28 cellular contexts compared by ENCODE assay signal in genomic region chr13:33875658-33876401, GRCh38.
"Had no signal": no experiment of that assay in that cellular context is flagged by ENCODE, and none has a peak within 500 bp of the region (broad histone marks: within the 10 kb centered on the region; RNA-seq: fewer than 3 reads in every experiment).

No MANE protein-coding gene starts in this region.

- H3K4me1 Mint-ChIP-seq: activated CD4-positive, alpha-beta memory T cell treated with anti-CD3 and anti-CD28 coated beads, Interleukin-2, amount 10 ng/mL, durations not matched to agents 7 days and 5 days; activated CD4-positive, alpha-beta T cell treated with anti-CD3 and anti-CD28 coated beads, Interleukin-2, amount 10 ng/mL, durations not matched to agents 24 days and 14 days; central memory CD8-positive, alpha-beta T cell had no signal

- H3K27ac Mint-ChIP-seq: activated CD4-positive, alpha-beta memory T cell treated with anti-CD3 and anti-CD28 coated beads, Interleukin-2, amount 10 ng/mL, durations not matched to agents 7 days and 5 days; activated CD4-positive, alpha-beta T cell treated with anti-CD3 and anti-CD28 coated beads, Interleukin-2, amount 10 ng/mL, durations not matched to agents 24 days and 14 days; activated T-cell treated with anti-CD3 and anti-CD28 coated beads, Interleukin-2, amount 50 U/mL, for 24 hours; dendritic cell treated with granulocyte-macrophage colony-stimulating factor and Interleukin-4, amounts not matched to agents 40 ng/mL and 50 ng/mL, for 4 days; natural killer cell treated with Interleukin-12 subunit alpha and Interleukin-12 subunit beta and Interleukin-15 and Interleukin-18, amount 100 ng/mL, for 72 hours had no signal

- H3K36me3 ChIP-seq: esophagus muscularis mucosa, right lobe of liver, WERI-Rb-1 had no signal

- H3K27me3 ChIP-seq: esophagus muscularis mucosa, foreskin keratinocyte, right lobe of liver, testis had no signal

- H3K9me3 ChIP-seq: esophagus muscularis mucosa, right lobe of liver, testis had no signal

- ATAC-seq: foreskin keratinocyte; left lobe of liver; natural killer cell treated with Interleukin-12 subunit alpha and Interleukin-12 subunit beta and Interleukin-15 and Interleukin-18, amount 100 ng/mL, for 72 hours; stimulated activated naive CD8-positive, alpha-beta T cell treated with anti-CD3 and anti-CD28 coated beads, Interleukin-15, Interleukin-2, amounts not matched to agents 100 U/mL and 50 U/mL, for 24 hours had no signal

- H3K4me3 ChIP-seq: esophagus muscularis mucosa, lung, right lobe of liver, skin epidermis, testis had no signal

- H3K4me1 ChIP-seq: esophagus muscularis mucosa, foreskin keratinocyte, testis had no signal

- H3K4me3 Mint-ChIP-seq: activated CD4-positive, alpha-beta memory T cell treated with anti-CD3 and anti-CD28 coated beads, Interleukin-2, amount 10 ng/mL, durations not matched to agents 7 days and 5 days; activated CD4-positive, alpha-beta T cell treated with anti-CD3 and anti-CD28 coated beads, Interleukin-2, amount 10 ng/mL, durations not matched to agents 24 days and 14 days; activated T-cell treated with anti-CD3 and anti-CD28 coated beads, Interleukin-2, amount 50 U/mL, for 24 hours; central memory CD8-positive, alpha-beta T cell; dendritic cell treated with granulocyte-macrophage colony-stimulating factor and Interleukin-4, amounts not matched to agents 40 ng/mL and 50 ng/mL, for 4 days; natural killer cell treated with Interleukin-12 subunit alpha and Interleukin-12 subunit beta and Interleukin-15 and Interleukin-18, amount 100 ng/mL, for 72 hours had no signal

- H3K27ac ChIP-seq: esophagus muscularis mucosa, foreskin keratinocyte, right lobe of liver, skin epidermis, testis, WERI-Rb-1 had no signal

- FAIRE-seq: TTC549, urothelium cell line had no signal

- DNase-seq: activated CD4-positive, alpha-beta memory T cell treated with anti-CD3 and anti-CD28 coated beads, Interleukin-2, amount 10 ng/mL, durations not matched to agents 7 days and 5 days; activated CD4-positive, alpha-beta T cell treated with anti-CD3 and anti-CD28 coated beads, Interleukin-2, amount 10 ng/mL, durations not matched to agents 24 days and 14 days; activated CD4-positive, CD25-positive, alpha-beta regulatory T cell treated with anti-CD3 and anti-CD28 coated beads, Interleukin-2, amount 50 U/mL, for 72 hours; activated CD8-positive, alpha-beta memory T cell treated with anti-CD3 and anti-CD28 coated beads, Interleukin-2, amount 50 U/mL, for 48 hours; activated gamma-delta T cell treated with Interleukin-2 at 50 U/mL for 16 hours; activated naive CD4-positive, alpha-beta T cell treated with anti-CD3 and anti-CD28 coated beads, Interleukin-2, amount 50 U/mL, for 16 hours; activated T-cell treated with anti-CD3 and anti-CD28 coated beads, Interleukin-2, amount 50 U/mL, for 24 hours; amygdala; foreskin keratinocyte; kidney glomerular epithelial cell; mesendoderm; right lobe of liver; stimulated activated CD4-positive, alpha-beta T cell treated with anti-CD3 and anti-CD28 coated beads, Interleukin-12 subunit alpha, Interleukin-12 subunit beta, amount 100 ng/mL, for 4 hours; stimulated activated CD4-positive, alpha-beta T cell treated with anti-CD3 and anti-CD28 coated beads, Interleukin-4, amount 100 ng/mL, for 1 hour; stimulated activated naive CD8-positive, alpha-beta T cell treated with anti-CD3 and anti-CD28 coated beads, Interleukin-15, Interleukin-2, amounts not matched to agents 100 U/mL and 50 U/mL, for 24 hours; T-helper 9 cell; testis; trophoblast cell; WERI-Rb-1 had no signal

- H3K9me3 Mint-ChIP-seq: activated CD4-positive, alpha-beta memory T cell treated with anti-CD3 and anti-CD28 coated beads, Interleukin-2, amount 10 ng/mL, durations not matched to agents 7 days and 5 days; activated CD4-positive, alpha-beta T cell treated with anti-CD3 and anti-CD28 coated beads, Interleukin-2, amount 10 ng/mL, durations not matched to agents 24 days and 14 days; activated T-cell treated with anti-CD3 and anti-CD28 coated beads, Interleukin-2, amount 50 U/mL, for 24 hours; central memory CD8-positive, alpha-beta T cell; dendritic cell treated with granulocyte-macrophage colony-stimulating factor and Interleukin-4, amounts not matched to agents 40 ng/mL and 50 ng/mL, for 4 days; natural killer cell treated with Interleukin-12 subunit alpha and Interleukin-12 subunit beta and Interleukin-15 and Interleukin-18, amount 100 ng/mL, for 72 hours had no signal

- H3K27me3 Mint-ChIP-seq: activated CD4-positive, alpha-beta memory T cell treated with anti-CD3 and anti-CD28 coated beads, Interleukin-2, amount 10 ng/mL, durations not matched to agents 7 days and 5 days; activated CD4-positive, alpha-beta T cell treated with anti-CD3 and anti-CD28 coated beads, Interleukin-2, amount 10 ng/mL, durations not matched to agents 24 days and 14 days; activated T-cell treated with anti-CD3 and anti-CD28 coated beads, Interleukin-2, amount 50 U/mL, for 24 hours; central memory CD8-positive, alpha-beta T cell; dendritic cell treated with granulocyte-macrophage colony-stimulating factor and Interleukin-4, amounts not matched to agents 40 ng/mL and 50 ng/mL, for 4 days; natural killer cell treated with Interleukin-12 subunit alpha and Interleukin-12 subunit beta and Interleukin-15 and Interleukin-18, amount 100 ng/mL, for 72 hours had no signal

- H3K36me3 Mint-ChIP-seq: natural killer cell treated with Interleukin-12 subunit alpha and Interleukin-12 subunit beta and Interleukin-15 and Interleukin-18, amount 100 ng/mL, for 72 hours had no signal
